8 cellular contexts compared by ENCODE assay signal in the genomic region with DNA sequence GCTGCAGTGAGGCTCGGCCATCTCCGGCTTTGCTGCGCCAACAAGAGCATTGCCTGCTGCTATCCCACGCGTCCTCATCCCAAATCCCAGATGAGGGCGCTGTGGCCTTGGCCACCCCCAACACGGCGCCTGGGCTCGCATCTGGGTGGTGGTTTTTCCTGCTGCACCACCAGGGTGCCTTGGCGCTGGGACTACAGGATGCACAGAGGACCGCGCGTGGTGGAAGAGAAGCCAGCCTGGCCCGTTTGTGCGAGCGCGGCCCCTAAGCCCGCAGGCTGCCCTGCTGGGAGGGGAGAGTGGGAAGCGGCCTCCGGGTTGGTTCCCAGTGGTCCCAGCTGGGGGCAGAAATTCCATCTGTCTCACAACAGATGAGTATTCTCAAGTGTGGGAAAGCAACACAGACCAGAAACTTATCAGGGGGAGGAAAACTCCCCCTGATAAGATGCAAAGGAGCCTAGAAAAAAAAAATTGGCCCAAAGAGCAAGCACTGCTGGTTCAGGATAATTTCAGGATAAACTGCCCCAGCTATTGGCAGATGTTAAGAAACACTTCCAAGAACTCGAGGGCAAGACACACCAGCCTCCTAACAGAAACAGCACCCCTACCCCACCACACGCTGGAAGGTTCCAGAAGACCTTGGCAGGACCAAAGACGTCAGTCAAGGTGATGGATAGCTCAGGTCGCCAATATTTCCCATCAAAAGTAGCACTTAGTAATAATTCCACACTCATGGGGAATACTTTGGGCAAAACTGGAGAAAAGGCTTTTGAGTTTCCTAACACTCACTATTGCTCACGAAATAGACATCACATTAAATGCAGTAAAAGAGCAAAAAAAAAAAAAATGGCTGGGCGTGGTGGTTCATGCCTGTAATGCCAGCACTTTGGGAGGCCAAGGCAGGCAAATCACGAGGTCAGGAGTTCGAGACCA.
DNase-seq lines count a peak whose midpoint lies in the region; ATAC-seq, FAIRE-seq and TF ChIP-seq lines count a peak whose summit lies in the region.

No MANE protein-coding gene starts in this region.

- no peaks in the 10 kb centered on the region for H3K4me1 Mint-ChIP-seq in T-helper 17 cell

- H3K36me3 ChIP-seq in K562 (ENCODE audit: control insufficient read depth, insufficient read depth, low read length) (no peaks in the 10 kb centered on the region), iPS DF 6.9 (ENCODE audit: control insufficient read depth, insufficient read depth, low read length) (no peaks in the 10 kb centered on the region), sigmoid colon (no peaks in the 10 kb centered on the region)

- no peaks in the 10 kb centered on the region for H3K9me1 ChIP-seq in K562 (ENCODE audit: control insufficient read depth, insufficient read depth, low read length)

- BruUV-seq in K562 (replicated peaks; lab: Mats Ljungman, UMichigan): no TSS peak

- H4K20me1 ChIP-seq in K562 (replicated peaks; ENCODE audit: control insufficient read depth, insufficient read depth, low read length): no peaks in the 10 kb centered on the region

- H3K4me1 ChIP-seq in K562 (replicated peaks in 1 of 2; ENCODE audit: control insufficient read depth in 2 of 2, insufficient read depth in 2 of 2, low read length in 2 of 2): no peaks in the 10 kb centered on the region; a peak in 1 of 5 replicates
- no peaks in the 10 kb centered on the region for H3K4me1 ChIP-seq in iPS DF 6.9 (ENCODE audit: control insufficient read depth, insufficient read depth, low read length)
- peaks cover 0 to 36% (median 25%) of the 10 kb centered on the region in 4 donors for H3K4me1 ChIP-seq in sigmoid colon

- FAIRE-seq in K562 (lab: Jason Lieb, UNC): no peak

- peaks cover 4% of the 10 kb centered on the region for H3K9me3 ChIP-seq in K562 (replicated peaks; ENCODE audit: control insufficient read depth, insufficient read depth, low read depth, low read length)
- H3K9me3 ChIP-seq in iPS DF 6.9 (ENCODE audit: control insufficient read depth, insufficient read depth, low read length): no peaks in the 10 kb centered on the region
- H3K9me3 ChIP-seq in sigmoid colon: no peaks in the 10 kb centered on the region
- no peaks in the 10 kb centered on the region for H3K9me3 ChIP-seq in T-helper 17 cell (ENCODE audit: control insufficient read depth, low read length, poor library complexity, severe bottlenecking)

- peak; percentile 70 for DNase-seq in HCEC 1CT
- peak in 1 of 4 experiments; percentile 4 for DNase-seq in K562 (ENCODE audit: extremely low read depth in 1 of 4, low spot score in 3 of 4)
- DNase-seq in iPS DF 6.9 (ENCODE audit: low read depth, low spot score): peak; percentile 68
- peak; percentile 92 for DNase-seq in sigmoid colon
- no peak for DNase-seq in T-helper 17 cell
- no peak for DNase-seq in DMS153 treated with DMSO at 0.1 percent for 48 hours (lab: John Stamatoyannopoulos, UW; ENCODE audit: unreplicated experiment)

- no peak for TF ChIP-seq EP300 in K562 (IDR thresholded peaks at IDR 0.05; ENCODE audit: low read length)
- no peak for TF ChIP-seq EP300 in sigmoid colon (IDR thresholded peaks at IDR 0.05)

- no peak overlapping the region for H3K4me3 Mint-ChIP-seq in T-helper 17 cell

- TF ChIP-seq RAD21 in K562 (CRISPR knock-in tag; conservative IDR thresholded peaks at IDR 0.05 in 1 of 2, IDR thresholded peaks at IDR 0.05 in 1 of 2): no peak

- no peak for TF ChIP-seq POLR2A in K562 (conservative IDR thresholded peaks at IDR 0.05)
- TF ChIP-seq POLR2A in sigmoid colon (IDR thresholded peaks at IDR 0.05): no peak

- no peaks in the 10 kb centered on the region for H3K79me2 ChIP-seq in K562 (ENCODE audit: control insufficient read depth, insufficient read depth, low read length)

- 2% methylated on average over 16 of the region's 28 CpGs for whole genome bisulfite sequencing in K562 (ENCODE audit: insufficient coverage, low coverage, missing lambda C conversion rate)
- no CpG with 5 or more reads among the region's 28 CpGs for WGBS in iPS DF 6.9 (ENCODE audit: insufficient coverage, insufficient read length)
- WGBS in sigmoid colon, 2 donors: 25 to 34% methylated on average over 28 of the region's 28 CpGs

- H3K27ac Mint-ChIP-seq in T-helper 17 cell: no peak overlapping the region

- TF ChIP-seq CTCF in K562 (IDR thresholded peaks at IDR 0.05 in 2 of 3, conservative IDR thresholded peaks at IDR 0.05 in 1 of 3; ENCODE audit: insufficient read depth in 2 of 3, low read depth in 1 of 3, low read length in 3 of 3): peak; percentile 18 to 50 (median 24); a peak in 3 of 6 replicates
- peak; percentile 68 to 87 (median 84) for TF ChIP-seq CTCF in sigmoid colon (IDR thresholded peaks at IDR 0.05)

- H3K4me3 ChIP-seq in K562 (no peak overlapping the region), iPS DF 6.9 (ENCODE audit: low read length) (no peak overlapping the region), sigmoid colon (peak overlapping the region in 1 of 4 donors; percentile 2)

- intact Hi-C loops in K562 (cut with micrococcal nuclease) (loop anchor here (5.0 kb wide), 1 partner anchor 175 kb away; no protein-coding TSS in a partner anchor), sigmoid colon (cut with DNase I) (loop anchor here (2.0 to 5.0 kb wide), 3 partner anchors 60 to 175 kb away; no protein-coding TSS in a partner anchor)

- CTCF ChIA-PET in K562 (lab: Yijun Ruan, JAX; ENCODE audit: low intra/inter-chr PET ratio): no interaction called here

- peaks cover 0 to 16% of the 10 kb centered on the region in 2 experiments; a peak in 2 of 5 replicates for H3K27me3 ChIP-seq in K562 (ENCODE audit: control insufficient read depth in 2 of 2, insufficient read depth in 2 of 2, low read length in 2 of 2)
- H3K27me3 ChIP-seq in iPS DF 6.9 (ENCODE audit: control insufficient read depth, insufficient read depth, low read length): no peaks in the 10 kb centered on the region
- no peaks in the 10 kb centered on the region for H3K27me3 ChIP-seq in sigmoid colon

- POLR2A ChIA-PET in K562 (lab: Yijun Ruan, JAX): no interaction called here

- H3K36me3 Mint-ChIP-seq in T-helper 17 cell (ENCODE audit: low read depth): no peaks in the 10 kb centered on the region

- no peak overlapping the region for H3K9ac ChIP-seq in K562 (ENCODE audit: insufficient read depth in 1 of 2, low read depth in 2 of 2, low read length in 2 of 2)

- peaks cover 20% of the 10 kb centered on the region for H3K27me3 Mint-ChIP-seq in T-helper 17 cell

- H2AFZ ChIP-seq in K562 (ENCODE audit: low read depth, low read length): no peak overlapping the region

- ATAC-seq in K562: peak; percentile 46; the same call in 1 of the 3 replicates
- ATAC-seq in T-helper 17 cell: no peak
- ATAC-seq in activated CD4-positive, CD25-positive, alpha-beta regulatory T cell treated with anti-CD3 and anti-CD28 coated beads, Interleukin-2, amount 50 U/mL, for 24 hours: no peak
- no peak for ATAC-seq in HG02642 (IDR thresholded peaks at IDR 0.05; ENCODE audit: poor library complexity, unreplicated experiment)

- H3K27ac ChIP-seq in K562 (ENCODE audit: extremely low read depth, low read depth, low read length): no peak overlapping the region
- H3K27ac ChIP-seq in iPS DF 6.9 (ENCODE audit: low read length): no peak overlapping the region
- H3K27ac ChIP-seq in sigmoid colon: peak overlapping the region in 3 of 4 donors; percentile 30 to 70 (median 57)

- no peak overlapping the region for H3K4me2 ChIP-seq in K562 (ENCODE audit: insufficient read depth, low read length)

- in situ Hi-C loops in K562 (cut with MboI): no loop called here

TF ChIP-seq in K562, 482 proteins besides CTCF, POLR2A, EP300 and RAD21:
- TF ChIP-seq ZNF143 (CRISPR knock-in tag; IDR thresholded peaks at IDR 0.05): no peak
- no peak for TF ChIP-seq CHAMP1 (IDR thresholded peaks at IDR 0.05)
- TF ChIP-seq, protein P1, sequence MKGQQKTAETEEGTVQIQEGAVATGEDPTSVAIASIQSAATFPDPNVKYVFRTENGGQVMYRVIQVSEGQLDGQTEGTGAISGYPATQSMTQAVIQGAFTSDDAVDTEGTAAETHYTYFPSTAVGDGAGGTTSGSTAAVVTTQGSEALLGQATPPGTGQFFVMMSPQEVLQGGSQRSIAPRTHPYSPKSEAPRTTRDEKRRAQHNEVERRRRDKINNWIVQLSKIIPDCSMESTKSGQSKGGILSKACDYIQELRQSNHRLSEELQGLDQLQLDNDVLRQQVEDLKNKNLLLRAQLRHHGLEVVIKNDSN (CRISPR knock-in tag; IDR thresholded peaks at IDR 0.05): no peak

Comparison
In these comparisons a context has a peak if more than half of its experiments do, and no peak if none do; other contexts are left out.
1. DNase-seq: peak in HCEC 1CT (single experiment), iPS DF 6.9 (single experiment) and sigmoid colon (single experiment); none in T-helper 17 cell (0 of 3) and DMS153 treated with DMSO at 0.1 percent for 48 hours (single experiment).
2. H3K27ac ChIP-seq: peak in sigmoid colon (3 of 4); none in K562 (single experiment) and iPS DF 6.9 (single experiment).